In the genomic region with DNA sequence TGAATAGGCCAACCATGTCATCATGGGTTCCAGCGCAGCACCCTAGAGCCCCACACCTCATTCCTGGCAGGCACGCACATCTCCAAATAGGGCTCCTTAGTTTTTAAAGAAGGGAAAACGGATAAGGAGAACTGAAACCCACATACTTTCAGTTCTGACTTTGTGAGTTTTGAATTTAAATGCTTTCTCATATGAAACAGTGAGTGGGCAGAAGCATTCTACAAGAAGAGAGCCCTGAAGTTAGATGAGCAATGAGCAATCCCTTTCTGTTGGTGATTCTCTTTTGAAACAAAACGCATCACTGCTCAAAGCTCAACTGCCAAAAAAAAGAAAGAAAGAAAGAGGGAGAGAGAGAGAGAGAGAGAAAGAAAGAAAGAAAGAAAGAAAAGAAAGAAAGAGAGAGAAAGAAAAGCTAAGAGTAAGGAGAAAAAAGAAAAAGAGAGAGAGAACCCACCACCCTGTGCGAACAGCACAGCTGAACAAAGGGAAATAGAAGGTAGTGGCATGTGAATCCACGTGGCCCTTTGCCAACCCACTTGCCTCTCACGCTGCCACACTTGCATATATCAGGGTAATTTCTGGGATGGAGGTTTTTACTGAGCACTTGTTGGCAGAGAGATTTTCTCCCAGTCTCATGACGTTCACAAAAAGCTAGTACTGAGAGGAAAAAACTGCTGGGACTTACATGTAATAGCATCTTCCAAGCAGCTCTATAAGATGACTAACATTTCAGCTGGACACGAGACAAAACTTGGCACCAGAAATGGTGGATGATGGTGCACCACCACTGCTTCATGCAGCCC, we compare ENCODE assay signal across 8 cellular contexts. TPM values are rescaled to one million over a fixed set of nuclear protein-coding genes. Genes with fewer than 3 reads are reported as not detected.
A peak's percentile ranks its signal among the peaks of the same experiment; 100 is the strongest.
DNase-seq lines count a peak whose midpoint lies in the region; ATAC-seq and TF ChIP-seq lines count a peak whose summit lies in the region.

No MANE protein-coding gene starts in this region.

- peak; percentile 64 for ATAC-seq in GM18511 (IDR thresholded peaks at IDR 0.05; ENCODE audit: unreplicated experiment)

- no peak overlapping the region for H3K4me3 ChIP-seq in fibroblast of mammary gland (ENCODE audit: control insufficient read depth, low read depth, low read length)

- H3K36me3 Mint-ChIP-seq in HFFc6 (ENCODE audit: low read depth), result no peaks in the 10 kb centered on the region

- TF ChIP-seq CTCF in HFFc6 (IDR thresholded peaks at IDR 0.05) (no peak), fibroblast of mammary gland (conservative IDR thresholded peaks at IDR 0.05; ENCODE audit: control insufficient read depth, insufficient read depth, low read depth, low read length) (no peak)

- DNase-seq in HFFc6 (no peak), NOMO-1 treated with dmso at 0.1 percent for 144 hours (lab: John Stamatoyannopoulos, UW; ENCODE audit: unreplicated experiment) (peak; percentile 45), fibroblast of mammary gland (ENCODE audit: low read depth) (peak; percentile 67), KG1 (lab: John Stamatoyannopoulos, UW) (no peak), 8988T (no peak), HPDE6-E6E7 (ENCODE audit: extremely low spot score) (no peak), kidney tubule cell (ENCODE audit: low spot score) (no peak)

- H3K27ac Mint-ChIP-seq in HFFc6, result peak overlapping the region; percentile 59

- peak overlapping the region; percentile 19; the same call in 1 of the 2 replicates for H3K4me3 Mint-ChIP-seq in HFFc6

- no peaks in the 10 kb centered on the region for H3K9me3 Mint-ChIP-seq in HFFc6

- H3K4me1 Mint-ChIP-seq in HFFc6 (ENCODE audit: low read depth), result peaks cover 46% of the 10 kb centered on the region

- no peaks in the 10 kb centered on the region for H3K27me3 Mint-ChIP-seq in HFFc6 (ENCODE audit: insufficient read depth)

RNA-seq across cellular contexts. Expression of a gene that starts 31.0 kb away (rescaled TPM):
- 1,000 to 10,000 TPM; 2,364 to 3,067 (median 2,845) TPM for total RNA-seq in HFFc6 (2021; fragmentation: NEBNext Ultra II Directional; extraction: Animal tissue kit (Norgen Biotek cat#: 25700))

RNA-seq across cellular contexts. Expression of a gene that starts 38.5 kb away (rescaled TPM):
- not detected for total RNA-seq in HFFc6 (2021; fragmentation: NEBNext Ultra II Directional; extraction: Animal tissue kit (Norgen Biotek cat#: 25700))

Comparison
In these comparisons a context has a peak if more than half of its experiments do, and no peak if none do; other contexts are left out.
1. DNase-seq: peak in NOMO-1 treated with dmso at 0.1 percent for 144 hours (single experiment) and fibroblast of mammary gland (single experiment); none in HFFc6 (single experiment), KG1 (single experiment), 8988T (single experiment), HPDE6-E6E7 (single experiment) and kidney tubule cell (single experiment).